Comparison of ENCODE assay signal across 1 cellular context in the genomic region with DNA sequence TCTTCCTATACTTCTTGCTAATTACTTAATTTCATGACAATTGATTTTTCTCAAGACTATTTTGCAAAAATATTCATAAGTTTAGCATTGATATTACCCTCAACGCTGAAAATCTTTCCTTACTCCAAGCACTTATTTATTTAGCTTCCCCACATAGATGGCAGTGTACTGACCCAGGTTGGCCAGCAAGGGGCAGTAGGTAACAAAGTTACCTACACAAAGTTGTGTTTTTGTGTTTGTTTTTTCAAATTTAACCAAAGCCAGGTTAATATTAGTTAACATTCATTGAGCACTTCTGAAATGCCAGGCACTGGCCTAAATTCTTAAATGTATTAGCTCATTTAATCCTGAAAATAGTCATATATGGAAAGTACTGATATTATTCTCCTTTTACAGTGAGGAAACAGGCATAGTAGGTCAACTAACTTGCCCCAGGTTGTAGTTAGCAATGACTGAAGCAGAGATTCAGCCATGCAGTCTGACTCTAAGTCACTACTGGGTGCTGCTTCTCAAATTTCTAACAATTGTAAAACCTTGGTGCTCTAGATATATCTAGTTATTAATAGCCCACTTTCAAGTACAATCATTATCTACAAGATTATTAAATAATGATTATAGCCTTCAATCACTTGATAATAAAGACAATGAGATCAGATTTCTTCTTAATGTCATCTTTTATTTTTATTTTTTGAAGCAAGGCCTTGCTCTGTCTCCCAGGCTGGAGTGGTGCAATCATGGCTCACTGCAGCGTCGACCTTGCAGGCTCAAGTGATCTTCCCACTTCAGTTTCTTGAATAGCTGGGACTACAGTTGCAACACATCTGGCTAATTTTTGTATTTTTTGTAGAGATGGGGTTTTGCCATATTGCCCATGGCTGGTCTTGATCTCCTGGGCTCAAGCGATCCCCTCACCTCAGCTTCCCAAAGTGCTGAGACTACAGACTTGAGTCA.
TF ChIP-seq lines count a peak whose summit lies in the region.

No MANE protein-coding gene starts in this region.

TF ChIP-seq in endothelial cell of umbilical vein, 7 proteins besides CTCF, POLR2A, EP300 and RAD21 (continued from another document):
- TF ChIP-seq, protein P1, sequence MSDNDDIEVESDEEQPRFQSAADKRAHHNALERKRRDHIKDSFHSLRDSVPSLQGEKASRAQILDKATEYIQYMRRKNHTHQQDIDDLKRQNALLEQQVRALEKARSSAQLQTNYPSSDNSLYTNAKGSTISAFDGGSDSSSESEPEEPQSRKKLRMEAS (IDR thresholded peaks at IDR 0.05; ENCODE audit: insufficient read depth, insufficient read length): no peak
TF ChIP-seq in endothelial cell of umbilical vein: peak in this region for 0.
